Comparison of ENCODE assay signal across 10 cellular contexts in the genomic region with DNA sequence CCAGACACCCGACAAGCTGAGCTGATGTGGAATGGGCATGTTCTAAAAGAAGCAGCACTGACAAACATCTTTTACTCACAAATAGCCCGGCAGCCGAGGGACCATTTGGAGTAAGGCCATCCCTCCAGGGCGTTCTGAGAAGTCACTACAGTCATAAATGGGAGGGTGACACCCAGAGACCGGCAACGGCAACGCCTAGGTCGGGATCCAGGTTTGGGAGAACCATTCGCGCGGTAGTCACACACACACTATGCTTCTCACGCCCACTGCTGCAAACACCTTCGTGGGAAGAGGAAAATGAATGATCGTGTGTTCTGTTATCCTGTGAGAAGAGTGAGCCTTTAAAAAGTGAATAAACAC. TPM values are rescaled to one million over a fixed set of nuclear protein-coding genes. Genes with fewer than 3 reads are reported as not detected.
DNase-seq lines count a peak whose midpoint lies in the region; ATAC-seq, FAIRE-seq and TF ChIP-seq lines count a peak whose summit lies in the region.
"Had no signal": no experiment of that assay in that cellular context is flagged by ENCODE, and none has a peak within 500 bp of the region (broad histone marks: within the 10 kb centered on the region; RNA-seq: fewer than 3 reads in every experiment).

No MANE protein-coding gene starts in this region.

- H3K9ac ChIP-seq in astrocyte (ENCODE audit: low read length), result peak overlapping the region; percentile 84

- H3K36me3 Mint-ChIP-seq in astrocyte (ENCODE audit: low read depth, unreplicated experiment), result peaks cover 4% of the 10 kb centered on the region

- TF ChIP-seq EP300 in stomach (IDR thresholded peaks at IDR 0.05), result no peak

- intact Hi-C loops in stomach (cut with DNase I; ENCODE audit: low total_unique reads), result no loop called here

- H3K9me3 ChIP-seq in astrocyte (ENCODE audit: insufficient read depth, low read depth, low read length) (no peaks in the 10 kb centered on the region), stomach (no peaks in the 10 kb centered on the region)

- H3K27ac ChIP-seq in HL-60 (replicated peaks) (peak overlapping the region; percentile 55), astrocyte (ENCODE audit: low read depth, low read length) (peak overlapping the region; percentile 79), stomach (peak overlapping the region; percentile 77 to 95 (median 91))

- H3K4me3 Mint-ChIP-seq in astrocyte (ENCODE audit: unreplicated experiment), result no peak overlapping the region

- H4K20me1 ChIP-seq in astrocyte (ENCODE audit: insufficient read depth, low read length), result no peaks in the 10 kb centered on the region

- H3K27ac Mint-ChIP-seq in astrocyte (ENCODE audit: unreplicated experiment), result peak overlapping the region; percentile 12
- H3K27ac Mint-ChIP-seq: stimulated activated naive CD8-positive, alpha-beta T cell treated with anti-CD3 and anti-CD28 coated beads, Interleukin-15, Interleukin-2, amounts not matched to agents 100 ng/mL and 50 ng/mL, for 24 hours had no signal

- FAIRE-seq in astrocyte (lab: Jason Lieb, UNC), result no peak
- FAIRE-seq: TTC549 had no signal

- no peak for TF ChIP-seq CTCF in HL-60 (IDR thresholded peaks at IDR 0.05; ENCODE audit: insufficient read depth, low read length)
- no peak for TF ChIP-seq CTCF in astrocyte (IDR thresholded peaks at IDR 0.05; ENCODE audit: insufficient read depth, low read depth, low read length)
- no peak for TF ChIP-seq CTCF in stomach (IDR thresholded peaks at IDR 0.05)
- no peak for TF ChIP-seq CTCF in GM13977 (IDR thresholded peaks at IDR 0.05; ENCODE audit: extremely low read depth, insufficient read depth, missing control alignments)

- no peak for DNase-seq in HL-60 (ENCODE audit: low read depth in 1 of 2, low spot score in 1 of 2)
- peak; percentile 67 for DNase-seq in astrocyte (ENCODE audit: low read depth)
- DNase-seq in left lobe of liver (ENCODE audit: low spot score), result no peak
- no peak for DNase-seq in stomach
- no peak for DNase-seq in GM13977 (ENCODE audit: low spot score)

- peaks cover 2% of the 10 kb centered on the region for H3K9me3 Mint-ChIP-seq in astrocyte (ENCODE audit: unreplicated experiment)
- H3K9me3 Mint-ChIP-seq: stimulated activated naive CD8-positive, alpha-beta T cell treated with anti-CD3 and anti-CD28 coated beads, Interleukin-15, Interleukin-2, amounts not matched to agents 100 ng/mL and 50 ng/mL, for 24 hours had no signal

- WGBS in stomach, 5 donors, result 14 to 41% (median 28%) methylated on average over 13 to 14 of the region's 14 CpGs

- H3K4me1 ChIP-seq in astrocyte (ENCODE audit: insufficient read depth, low read length) (peaks cover 62% of the 10 kb centered on the region), stomach (peaks cover 67 to 91% (median 79%) of the 10 kb centered on the region in 4 donors)

- H3K4me1 Mint-ChIP-seq in astrocyte (ENCODE audit: low read depth, unreplicated experiment), result peaks cover 44% of the 10 kb centered on the region

- in situ Hi-C loops in GM13977 (cut with MboI; ENCODE audit: low pct_unique_long_range_greater_than_20kb, low sequenced_read_pairs, unreplicated experiment), result no loop called here

- H3K4me2 ChIP-seq in astrocyte (ENCODE audit: low read length), result peak overlapping the region; percentile 77

- H2AFZ ChIP-seq in astrocyte (ENCODE audit: low read depth, low read length), result no peak overlapping the region

- H3K4me3 ChIP-seq in HL-60 (replicated peaks; ENCODE audit: insufficient read depth, low read length), result no peak overlapping the region
- no peak overlapping the region for H3K4me3 ChIP-seq in astrocyte (ENCODE audit: insufficient read depth, low read depth, low read length)
- H3K4me3 ChIP-seq in stomach, result peak overlapping the region in 3 of 4 donors; percentile 4 to 22 (median 17)

- ATAC-seq in left lobe of liver (peak; percentile 42), HG03280 (IDR thresholded peaks at IDR 0.05; ENCODE audit: unreplicated experiment) (no peak), HG02852 (IDR thresholded peaks at IDR 0.05; ENCODE audit: unreplicated experiment) (no peak), GM21717 (IDR thresholded peaks at IDR 0.05; ENCODE audit: unreplicated experiment) (no peak)

- H3K27me3 ChIP-seq in HL-60 (ENCODE audit: insufficient read depth, poor library complexity, severe bottlenecking), result no peaks in the 10 kb centered on the region
- H3K27me3 ChIP-seq in astrocyte (ENCODE audit: insufficient read depth, low read length), result no peaks in the 10 kb centered on the region
- no peaks in the 10 kb centered on the region for H3K27me3 ChIP-seq in stomach

- no peaks in the 10 kb centered on the region for H3K36me3 ChIP-seq in astrocyte (ENCODE audit: insufficient read depth, low read length)
- H3K36me3 ChIP-seq in stomach, result no peaks in the 10 kb centered on the region

- no peaks in the 10 kb centered on the region for H3K27me3 Mint-ChIP-seq in astrocyte (ENCODE audit: low read depth, unreplicated experiment)

- no peak for TF ChIP-seq POLR2A in stomach (IDR thresholded peaks at IDR 0.05)

- H3K79me2 ChIP-seq in astrocyte (ENCODE audit: insufficient read depth, low read length), result peaks cover 75% of the 10 kb centered on the region

RNA-seq across cellular contexts. Expression of a gene that starts 9.8 kb away (rescaled TPM):
- total RNA-seq in astrocyte (92.9 and 105 TPM in 2 replicates), left lobe of liver (47.2 TPM), stomach (100 to 1,000 TPM in 1 of 5 donors, 10 to 100 TPM in 4; 30.1 to 105 (median 86.9) TPM)
- polyA plus RNA-seq in stomach, result 10 to 100 TPM in 2 of 3 donors, 1 to 10 TPM in 1; 10.0 to 40.6 (median 25.8) TPM

Comparison
In these comparisons a context has a peak if more than half of its experiments do, and no peak if none do; other contexts are left out.
1. H3K4me3 ChIP-seq: peak in stomach (3 of 4); none in HL-60 (single experiment) and astrocyte (single experiment).
2. Peak in every context shown above with its lines, with median percentiles within 50 percentile points of each other: H3K27ac ChIP-seq.